In genomic region chrX:42973321-42973720, GRCh38 we compare ENCODE assay signal across 19 cellular contexts.
"Had no signal": no experiment of that assay in that cellular context is flagged by ENCODE, and none has a peak within 500 bp of the region (broad histone marks: within the 10 kb centered on the region; RNA-seq: fewer than 3 reads in every experiment).

No MANE protein-coding gene starts in this region.

- DNase-seq: dorsolateral prefrontal cortex; effector CD4-positive, alpha-beta T cell; hypothalamus; left ventricle myocardium superior; lower lobe of right lung; naive thymus-derived CD8-positive, alpha-beta T cell; nephron progenitor cell; nucleus accumbens; right cardiac atrium; sigmoid colon; spleen; stimulated activated CD4-positive, alpha-beta T cell treated with anti-CD3 and anti-CD28 coated beads, Interleukin-4, amount 100 ng/mL, for 4 hours; stimulated activated naive CD4-positive, alpha-beta T cell; stimulated activated naive CD8-positive, alpha-beta T cell treated with anti-CD3 and anti-CD28 coated beads, Interleukin-15, amount 100 ng/mL, for 72 hours; transverse colon; upper lobe of right lung; uterus had no signal

- H3K27me3 ChIP-seq: sigmoid colon, spleen, suprapubic skin, transverse colon, upper lobe of right lung, uterus had no signal

- H3K4me3 ChIP-seq: dorsolateral prefrontal cortex, lower lobe of right lung, prostate gland, sigmoid colon, spleen, suprapubic skin, transverse colon, upper lobe of right lung, uterus had no signal

- H3K36me3 ChIP-seq: lower lobe of right lung, prostate gland, sigmoid colon, spleen, suprapubic skin, transverse colon, upper lobe of right lung, uterus had no signal

- H3K9me3 ChIP-seq: lower lobe of right lung, prostate gland, sigmoid colon, suprapubic skin, transverse colon, upper lobe of right lung, uterus had no signal

- H3K27ac ChIP-seq: dorsolateral prefrontal cortex, lower lobe of right lung, prostate gland, sigmoid colon, spleen, suprapubic skin, transverse colon, upper lobe of right lung, uterus had no signal
